20 cellular contexts compared by ENCODE assay signal in the genomic region with DNA sequence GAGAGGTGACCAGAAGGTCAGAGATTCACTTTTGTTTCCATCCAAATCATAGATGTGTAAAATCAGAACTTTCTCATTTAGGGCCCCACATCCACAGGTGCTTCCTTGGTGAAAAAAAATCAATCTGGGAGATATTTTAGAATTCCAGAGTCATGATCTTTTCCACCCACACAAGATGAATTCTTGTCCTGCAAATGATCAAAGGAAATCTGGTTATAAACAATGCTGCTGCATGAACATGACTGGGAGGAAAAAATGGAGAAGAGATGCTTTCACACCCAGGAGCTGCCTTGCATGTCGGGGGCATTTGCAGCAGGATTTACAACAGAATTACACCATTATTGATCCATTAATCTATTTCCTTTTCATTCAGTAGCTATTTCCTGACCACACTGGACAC.
A peak's percentile ranks its signal among the peaks of the same experiment; 100 is the strongest.
DNase-seq lines count a peak whose midpoint lies in the region; ATAC-seq, FAIRE-seq and TF ChIP-seq lines count a peak whose summit lies in the region.
"Had no signal": no experiment of that assay in that cellular context is flagged by ENCODE, and none has a peak within 500 bp of the region (broad histone marks: within the 10 kb centered on the region; RNA-seq: fewer than 3 reads in every experiment).

No MANE protein-coding gene starts in this region.

- DNase-seq in GM03348 (ENCODE audit: low spot score): peak; percentile 28
- peak; percentile 91 for DNase-seq in astrocyte (ENCODE audit: low read depth)
- DNase-seq in fibroblast of villous mesenchyme (ENCODE audit: low read depth): peak; percentile 21
- DNase-seq in renal cortical epithelial cell (ENCODE audit: low read depth): peak; percentile 61
- no peak for DNase-seq in GDM1 (lab: John Stamatoyannopoulos, UW)
- DNase-seq in CD4-positive, alpha-beta memory T cell: no peak
- no peak for DNase-seq in NCI-H446 (lab: John Stamatoyannopoulos, UW)
- no peak for DNase-seq in left cardiac atrium
- DNase-seq: ACHN; C1 segment of cervical spinal cord; CD4-positive, alpha-beta T cell; DMS153; DMS79 treated with DMSO at 0.1 percent for 48 hours; GF-D8 had no signal

- no peaks in the 10 kb centered on the region for H4K20me1 ChIP-seq in astrocyte (ENCODE audit: insufficient read depth, low read length)

- intact Hi-C loops in CD4-positive, alpha-beta memory T cell (cut with micrococcal nuclease): no loop called here
- intact Hi-C loops in left cardiac atrium (cut with DNase I): no loop called here

- CTCF ChIA-PET in CD4-positive, alpha-beta memory T cell (lab: Charles Lee; ENCODE audit: partially characterized antibody): no interaction called here

- H3K27ac ChIP-seq in astrocyte (ENCODE audit: low read depth, low read length): no peak overlapping the region
- no peak overlapping the region for H3K27ac ChIP-seq in CD4-positive, alpha-beta memory T cell (ENCODE audit: low read depth, low read length)

- FAIRE-seq in astrocyte (lab: Jason Lieb, UNC): no peak
- FAIRE-seq: D721Med, GM18507, H54 had no signal

- no peak for TF ChIP-seq CTCF in astrocyte (IDR thresholded peaks at IDR 0.05; ENCODE audit: insufficient read depth, low read depth, low read length)
- no peak for TF ChIP-seq CTCF in fibroblast of villous mesenchyme (IDR thresholded peaks at IDR 0.05; ENCODE audit: insufficient read depth, low read depth, low read length)

- H3K79me2 ChIP-seq in astrocyte (ENCODE audit: insufficient read depth, low read length): no peaks in the 10 kb centered on the region

- H3K4me1 Mint-ChIP-seq in astrocyte (ENCODE audit: low read depth, unreplicated experiment): peaks cover 25% of the 10 kb centered on the region
- no peaks in the 10 kb centered on the region for H3K4me1 Mint-ChIP-seq in CD4-positive, alpha-beta memory T cell
- H3K4me1 Mint-ChIP-seq: B cell, IgD-negative memory B cell had no signal

- no peaks in the 10 kb centered on the region for H3K9me3 Mint-ChIP-seq in astrocyte (ENCODE audit: unreplicated experiment)
- H3K9me3 Mint-ChIP-seq in CD4-positive, alpha-beta memory T cell: no peaks in the 10 kb centered on the region
- H3K9me3 Mint-ChIP-seq: CD4-positive, alpha-beta T cell had no signal

- no peaks in the 10 kb centered on the region for H3K9me3 ChIP-seq in astrocyte (ENCODE audit: insufficient read depth, low read depth, low read length)
- H3K9me3 ChIP-seq in CD4-positive, alpha-beta memory T cell (ENCODE audit: control insufficient read depth in 1 of 2, low read length in 2 of 2): no peaks in the 10 kb centered on the region

- H3K4me3 Mint-ChIP-seq in astrocyte (ENCODE audit: unreplicated experiment): no peak overlapping the region
- no peak overlapping the region for H3K4me3 Mint-ChIP-seq in CD4-positive, alpha-beta memory T cell
- H3K4me3 Mint-ChIP-seq: B cell; CD4-positive, alpha-beta T cell; IgD-negative memory B cell had no signal

- POLR2A ChIA-PET in CD4-positive, alpha-beta memory T cell (lab: Charles Lee; ENCODE audit: partially characterized antibody): no interaction called here

- H3K36me3 ChIP-seq in astrocyte (ENCODE audit: insufficient read depth, low read length): no peaks in the 10 kb centered on the region
- no peaks in the 10 kb centered on the region for H3K36me3 ChIP-seq in CD4-positive, alpha-beta memory T cell (ENCODE audit: insufficient read depth, low read length)

- H3K4me1 ChIP-seq in astrocyte (ENCODE audit: insufficient read depth, low read length): peaks cover 30% of the 10 kb centered on the region
- no peaks in the 10 kb centered on the region for H3K4me1 ChIP-seq in CD4-positive, alpha-beta memory T cell (ENCODE audit: insufficient read depth, low read length)

- no peak overlapping the region for H3K9ac ChIP-seq in astrocyte (ENCODE audit: low read length)

- no peak overlapping the region for H2AFZ ChIP-seq in astrocyte (ENCODE audit: low read depth, low read length)

- no peaks in the 10 kb centered on the region for H3K27me3 ChIP-seq in astrocyte (ENCODE audit: insufficient read depth, low read length)
- H3K27me3 ChIP-seq in CD4-positive, alpha-beta memory T cell (ENCODE audit: insufficient read depth, low read length): no peaks in the 10 kb centered on the region

- no peak for ATAC-seq in left cardiac atrium
- ATAC-seq: HCT116 had no signal

- no peaks in the 10 kb centered on the region for H3K36me3 Mint-ChIP-seq in astrocyte (ENCODE audit: low read depth, unreplicated experiment)
- no peaks in the 10 kb centered on the region for H3K36me3 Mint-ChIP-seq in CD4-positive, alpha-beta memory T cell

- H3K27ac Mint-ChIP-seq in astrocyte (ENCODE audit: unreplicated experiment): no peak overlapping the region
- no peak overlapping the region for H3K27ac Mint-ChIP-seq in CD4-positive, alpha-beta memory T cell
- H3K27ac Mint-ChIP-seq: B cell; CD4-positive, alpha-beta T cell had no signal

- no peak overlapping the region for H3K4me2 ChIP-seq in astrocyte (ENCODE audit: low read length)

- H3K4me3 ChIP-seq in astrocyte (ENCODE audit: insufficient read depth, low read depth, low read length) (no peak overlapping the region), fibroblast of villous mesenchyme (ENCODE audit: low read depth, low read length) (no peak overlapping the region)
- H3K4me3 ChIP-seq in CD4-positive, alpha-beta memory T cell (ENCODE audit: low read length in 2 of 2): no peak overlapping the region

- peaks cover 3% of the 10 kb centered on the region for H3K27me3 Mint-ChIP-seq in astrocyte (ENCODE audit: low read depth, unreplicated experiment)
- H3K27me3 Mint-ChIP-seq in CD4-positive, alpha-beta memory T cell: peaks cover 6 to 11% of the 10 kb centered on the region in 2 donors
- H3K27me3 Mint-ChIP-seq: IgD-negative memory B cell had no signal

Comparison
In these comparisons a context has a peak if more than half of its experiments do, and no peak if none do; other contexts are left out.
1. DNase-seq: peak in GM03348 (single experiment), astrocyte (single experiment), fibroblast of villous mesenchyme (single experiment) and renal cortical epithelial cell (single experiment); none in GDM1 (single experiment), CD4-positive, alpha-beta memory T cell (0 of 5), NCI-H446 (0 of 2) and left cardiac atrium (single experiment).